Comparison of ENCODE assay signal across 16 cellular contexts in the genomic region with DNA sequence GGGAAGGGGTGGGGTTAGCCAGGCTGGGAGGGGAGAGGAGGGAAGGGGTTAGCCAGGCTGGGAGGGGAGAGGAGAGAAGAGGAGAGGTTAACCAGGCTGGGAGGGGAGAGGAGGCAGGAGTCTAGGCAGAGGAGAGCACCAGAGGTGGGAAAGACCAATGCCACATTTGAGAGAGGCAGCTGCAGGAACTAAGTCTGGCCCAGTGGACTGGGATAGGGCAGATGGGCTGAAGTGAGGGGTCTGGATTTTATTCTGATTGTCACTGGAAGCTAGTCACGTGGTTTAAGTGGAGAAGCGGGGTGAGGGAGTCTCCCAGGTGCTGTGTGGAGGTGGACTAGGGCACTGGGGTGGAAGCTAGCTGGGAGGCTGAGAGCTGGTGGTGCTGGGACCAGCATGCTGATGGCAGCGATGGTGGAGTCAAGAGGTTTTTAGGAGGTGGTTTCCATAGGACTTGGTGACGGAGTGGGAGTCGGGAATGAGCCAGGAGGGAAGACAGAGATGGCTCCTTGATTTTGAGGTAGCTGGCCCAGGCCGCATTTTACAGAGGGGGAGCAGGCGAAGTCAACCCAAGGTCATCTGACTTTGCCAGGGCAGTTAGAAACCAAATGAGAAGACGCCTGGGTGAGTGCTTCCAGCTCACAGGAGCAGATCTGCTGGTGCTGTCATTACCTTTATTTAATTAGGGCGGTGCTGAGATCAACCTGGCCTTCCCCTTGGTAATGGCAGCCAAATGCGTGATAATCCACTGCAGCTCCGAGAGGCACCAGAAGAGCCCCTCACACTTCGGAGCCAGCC. TPM values are rescaled to one million over a fixed set of nuclear protein-coding genes. Genes with fewer than 3 reads are reported as not detected.
DNase-seq lines count a peak whose midpoint lies in the region; ATAC-seq, FAIRE-seq and TF ChIP-seq lines count a peak whose summit lies in the region.
"Had no signal": no experiment of that assay in that cellular context is flagged by ENCODE, and none has a peak within 500 bp of the region (broad histone marks: within the 10 kb centered on the region; RNA-seq: fewer than 3 reads in every experiment).

No MANE protein-coding gene starts in this region.

- FAIRE-seq in H1 (lab: Jason Lieb, UNC), result no peak
- FAIRE-seq: A204.1, GM12878 had no signal

- H3K9me3 Mint-ChIP-seq in activated T-cell treated with anti-CD3 and anti-CD28 coated beads, Interleukin-2, amount 50 U/mL, for 24 hours, result no peaks in the 10 kb centered on the region
- no peaks in the 10 kb centered on the region for H3K9me3 Mint-ChIP-seq in stimulated activated naive B cell treated with anti-CD40 and anti-IgM and Interleukin-4, amounts not matched to agents 10 μg/mL and 1 μg/mL and 100 μg/mL, for 72 hours

- H2BK20ac ChIP-seq in H1 (ENCODE audit: low read length), result no peak overlapping the region

- H2BK15ac ChIP-seq in H1 (ENCODE audit: low read length), result peak overlapping the region; percentile 72; the same call in 1 of the 2 replicates

- no peak for TF ChIP-seq POLR2A in H1 (IDR thresholded peaks at IDR 0.05; ENCODE audit: control extremely low read depth in 1 of 2, low read depth in 2 of 2, low read length in 2 of 2)

- H3K9me3 ChIP-seq in H1 (ENCODE audit: insufficient read depth in 2 of 2, low read depth in 1 of 2, low read length in 1 of 2) (no peaks in the 10 kb centered on the region), osteoblast (ENCODE audit: low read depth, low read length) (no peaks in the 10 kb centered on the region)

- TF ChIP-seq CTCF in H1 (IDR thresholded peaks at IDR 0.05; ENCODE audit: control extremely low read depth in 1 of 3, insufficient read depth in 1 of 3, low read depth in 1 of 3, low read length in 3 of 3), result no peak
- no peak for TF ChIP-seq CTCF in osteoblast (IDR thresholded peaks at IDR 0.05; ENCODE audit: extremely low read depth, low read depth, low read length)

- no peaks in the 10 kb centered on the region for H3K4me1 Mint-ChIP-seq in activated T-cell treated with anti-CD3 and anti-CD28 coated beads, Interleukin-2, amount 50 U/mL, for 24 hours (ENCODE audit: low read depth)
- no peaks in the 10 kb centered on the region for H3K4me1 Mint-ChIP-seq in stimulated activated naive B cell treated with anti-CD40 and anti-IgM and Interleukin-4, amounts not matched to agents 10 μg/mL and 1 μg/mL and 100 μg/mL, for 72 hours

- no peak overlapping the region for H2BK5ac ChIP-seq in H1 (ENCODE audit: low read depth, low read length)

- no peaks in the 10 kb centered on the region for H3K23me2 ChIP-seq in H1 (ENCODE audit: low read depth, low read length)

- H4K5ac ChIP-seq in H1 (ENCODE audit: insufficient read length, low read depth, low read length), result no peak overlapping the region

- no peaks in the 10 kb centered on the region for H3K27me3 ChIP-seq in H7 (ENCODE audit: control insufficient read depth, insufficient read depth, low read length)
- H3K27me3 ChIP-seq in H1 (replicated peaks in 1 of 4; ENCODE audit: control insufficient read depth in 3 of 4, extremely low read depth in 1 of 4, insufficient read depth in 3 of 4, low read length in 3 of 4), result no peaks in the 10 kb centered on the region
- H3K27me3 ChIP-seq in osteoblast (ENCODE audit: insufficient read depth, low read length), result no peaks in the 10 kb centered on the region

- H3K36me3 ChIP-seq in H7 (replicated peaks; ENCODE audit: control insufficient read depth, insufficient read depth, low read length), result no peaks in the 10 kb centered on the region; the same call in none of the 2 replicates
- no peaks in the 10 kb centered on the region; a peak in 1 of 8 replicates for H3K36me3 ChIP-seq in H1 (ENCODE audit: control insufficient read depth in 2 of 4, insufficient read depth in 4 of 4, low read length in 3 of 4)
- no peaks in the 10 kb centered on the region for H3K36me3 ChIP-seq in osteoblast (ENCODE audit: insufficient read depth, low read length)

- peak overlapping the region; percentile 72 for H3K4ac ChIP-seq in H1 (replicated peaks; ENCODE audit: insufficient read length, low read depth, low read length)

- peak overlapping the region in 1 of 4 experiments; percentile 22; a peak in 2 of 7 replicates for H3K9ac ChIP-seq in H1 (replicated peaks in 1 of 4; ENCODE audit: extremely low read depth in 1 of 4, low read depth in 3 of 4, low read length in 3 of 4)
- H3K9ac ChIP-seq: KMS-11 had no signal

- H3K4me1 ChIP-seq in H1 (replicated peaks in 1 of 4; ENCODE audit: control insufficient read depth in 3 of 4, insufficient read depth in 4 of 4, low read length in 3 of 4) (peaks cover 0 to 1% (median 0%) of the 10 kb centered on the region in 4 experiments; a peak in 1 of 7 replicates), osteoblast (ENCODE audit: insufficient read depth, low read length) (no peaks in the 10 kb centered on the region)

- H3K18ac ChIP-seq in H1 (ENCODE audit: extremely low read depth, low read length), result no peak overlapping the region

- H4K91ac ChIP-seq in H1 (replicated peaks; ENCODE audit: insufficient read length, low read length), result no peak overlapping the region

- H3K27me3 Mint-ChIP-seq in activated T-cell treated with anti-CD3 and anti-CD28 coated beads, Interleukin-2, amount 50 U/mL, for 24 hours, result no peaks in the 10 kb centered on the region
- peaks cover 0 to 8% of the 10 kb centered on the region in 2 donors for H3K27me3 Mint-ChIP-seq in stimulated activated naive B cell treated with anti-CD40 and anti-IgM and Interleukin-4, amounts not matched to agents 10 μg/mL and 1 μg/mL and 100 μg/mL, for 72 hours

- CTCF ChIA-PET in H1 (lab: Charles Lee; ENCODE audit: partially characterized antibody), result no interaction called here

- DNase-seq in activated T-cell treated with anti-CD3 and anti-CD28 coated beads, Interleukin-2, amount 50 U/mL, for 24 hours, result peak; percentile 6
- DNase-seq in activated T-cell treated with anti-CD3 and anti-CD28 coated beads for 4 hours (no peak), H7 (peak; percentile 48), H1 (ENCODE audit: low read depth in 1 of 2, low spot score in 2 of 2) (no peak), osteoblast (ENCODE audit: insufficient read length, low spot score, missing footprints) (peak; percentile 78), SW 1271 (lab: John Stamatoyannopoulos, UW) (no peak), dedifferentiated amniotic fluid mesenchymal stem cell (ENCODE audit: extremely low spot score) (no peak)
- no peak for DNase-seq in stimulated activated naive B cell treated with anti-CD40 and anti-IgM and Interleukin-4, amounts not matched to agents 10 μg/mL and 1 μg/mL and 100 μg/mL, for 72 hours
- DNase-seq: DMS53, NCI-H1092 treated with DMSO at 0.1 percent for 48 hours, NCI-H1694 treated with DMSO at 0.1 percent for 48 hours, PC-9 had no signal

- H3K36me3 Mint-ChIP-seq in activated T-cell treated with anti-CD3 and anti-CD28 coated beads, Interleukin-2, amount 50 U/mL, for 24 hours (ENCODE audit: low read depth), result no peaks in the 10 kb centered on the region
- no peaks in the 10 kb centered on the region for H3K36me3 Mint-ChIP-seq in stimulated activated naive B cell treated with anti-CD40 and anti-IgM and Interleukin-4, amounts not matched to agents 10 μg/mL and 1 μg/mL and 100 μg/mL, for 72 hours

- H2BK120ac ChIP-seq in H1 (replicated peaks; ENCODE audit: low read depth, low read length), result no peak overlapping the region

- no peak overlapping the region for H2AFZ ChIP-seq in H1 (ENCODE audit: low read length)
- no peak overlapping the region for H2AFZ ChIP-seq in osteoblast (ENCODE audit: low read length)
- H2AFZ ChIP-seq: PC-9 had no signal

- ATAC-seq in stimulated activated naive B cell treated with anti-CD40 and anti-IgM and Interleukin-4, amounts not matched to agents 10 μg/mL and 1 μg/mL and 100 μg/mL, for 72 hours (replicated peaks), result no peak
- ATAC-seq: GM12878 had no signal

- WGBS in H1 (ENCODE audit: extremely low coverage in 1 of 2, insufficient coverage in 1 of 2, insufficient read length in 1 of 2, insufficient replicate concordance in 2 of 2, low coverage in 1 of 2, low lambda C conversion rate in 2 of 2, missing lambda C conversion rate in 1 of 2), 2 experiments, result 87% methylated on average over 12 of the region's 12 CpGs; no CpG with 5 or more reads in 1 of the 2 experiments

- no peak for TF ChIP-seq EP300 in H1 (IDR thresholded peaks at IDR 0.05; ENCODE audit: borderline replicate concordance in 1 of 2, low read depth in 2 of 2, low read length in 2 of 2)

- no peak overlapping the region for H3K23ac ChIP-seq in H1 (ENCODE audit: insufficient read length)

- no peak overlapping the region for H3K4me3 Mint-ChIP-seq in activated T-cell treated with anti-CD3 and anti-CD28 coated beads, Interleukin-2, amount 50 U/mL, for 24 hours
- H3K4me3 Mint-ChIP-seq in stimulated activated naive B cell treated with anti-CD40 and anti-IgM and Interleukin-4, amounts not matched to agents 10 μg/mL and 1 μg/mL and 100 μg/mL, for 72 hours, result no peak overlapping the region

- TF ChIP-seq RAD21 in H1 (IDR thresholded peaks at IDR 0.05 in 1 of 2, conservative IDR thresholded peaks at IDR 0.05 in 1 of 2; ENCODE audit: low read depth in 2 of 2, low read length in 2 of 2), result no peak

- H3K4me3 ChIP-seq in H7 (ENCODE audit: insufficient read depth, low read depth, low read length), result no peak overlapping the region
- H3K4me3 ChIP-seq in H1 (ENCODE audit: extremely low read depth in 1 of 4, insufficient read depth in 2 of 4, low read depth in 3 of 4, low read length in 4 of 4), result no peak overlapping the region
- H3K4me3 ChIP-seq in osteoblast (ENCODE audit: insufficient read depth, low read length), result no peak overlapping the region
- H3K4me3 ChIP-seq: GM12878, PC-9 had no signal

- H3K27ac ChIP-seq in H1 (ENCODE audit: low read depth, low read length) (no peak overlapping the region), osteoblast (ENCODE audit: low read depth, low read length) (no peak overlapping the region)
- H3K27ac ChIP-seq: KMS-11, PC-9 had no signal

- no peak overlapping the region for H4K8ac ChIP-seq in H1 (ENCODE audit: extremely low read depth, insufficient read depth, low read length)

- H2BK12ac ChIP-seq in H1 (ENCODE audit: low read depth, low read length), result peak overlapping the region; percentile 27; the same call in 1 of the 2 replicates

- no peak overlapping the region for H3K56ac ChIP-seq in H1 (replicated peaks; ENCODE audit: insufficient read length, low read depth, low read length)

- no peak overlapping the region for H3K4me2 ChIP-seq in H1 (ENCODE audit: insufficient read depth in 1 of 2, low read depth in 2 of 2, low read length in 2 of 2)
- H3K4me2 ChIP-seq in osteoblast (ENCODE audit: insufficient read depth, low read length), result no peak overlapping the region
- H3K4me2 ChIP-seq: KMS-11, PC-9 had no signal

- no peaks in the 10 kb centered on the region for H3K79me2 ChIP-seq in H1 (ENCODE audit: control insufficient read depth in 1 of 2, insufficient read depth in 2 of 2, low read length in 2 of 2)
- no peaks in the 10 kb centered on the region for H3K79me2 ChIP-seq in osteoblast (ENCODE audit: insufficient read depth, low read length)

- POLR2A ChIA-PET in H1 (lab: Charles Lee; ENCODE audit: partially characterized antibody), result interaction anchor here (0.7 kb wide), 1 partner anchor 112 kb away, joined by 3 read pairs; no protein-coding TSS in a partner anchor

- H2AK5ac ChIP-seq in H1 (ENCODE audit: low read depth, low read length), result no peak overlapping the region

- H3K14ac ChIP-seq in H1 (ENCODE audit: insufficient read length), result no peak overlapping the region

- no peaks in the 10 kb centered on the region for H4K20me1 ChIP-seq in H1 (replicated peaks in 1 of 2; ENCODE audit: control insufficient read depth in 1 of 2, insufficient read depth in 2 of 2, low read length in 2 of 2)
- H4K20me1 ChIP-seq in osteoblast (ENCODE audit: insufficient read depth, low read length), result no peaks in the 10 kb centered on the region

- H3K27ac Mint-ChIP-seq in activated T-cell treated with anti-CD3 and anti-CD28 coated beads, Interleukin-2, amount 50 U/mL, for 24 hours, result no peak overlapping the region
- no peak overlapping the region for H3K27ac Mint-ChIP-seq in stimulated activated naive B cell treated with anti-CD40 and anti-IgM and Interleukin-4, amounts not matched to agents 10 μg/mL and 1 μg/mL and 100 μg/mL, for 72 hours

- no peaks in the 10 kb centered on the region for H3K79me1 ChIP-seq in H1 (ENCODE audit: low read depth, low read length)

RNA-seq across cellular contexts. Expression of gene DISP3, which starts 42.8 kb away (rescaled TPM):
- 5.8 and 6.1 TPM in 2 replicates for total RNA-seq in H7 (2014; rRNA removed; shearing (Covaris generic))
- total RNA-seq in H1 (2021; fragmentation: NEBNext Ultra II Directional; extraction: Animal tissue kit (Norgen Biotek cat#: 25700)), result 4.6 and 5.3 TPM in 2 replicates
- polyA plus RNA-seq in H1 (2011; rRNA removed), result 3.4 and 4.3 TPM in 2 replicates
- polyA plus RNA-seq in H1 (2011; cell fraction: cytosol; rRNA removed), result 2.5 TPM
- polyA plus RNA-seq in H1 (2011; cell fraction: nucleus; rRNA removed), result 10.2 TPM
- polyA plus RNA-seq in H1 (2012, experiment 1 of 2), result 1.4 to 4.2 TPM (median 3.9 TPM) in 4 replicates
- polyA plus RNA-seq in H1 (2012, experiment 2 of 2), result 2.9 TPM
- 3.8 TPM for polyA plus RNA-seq in H1 (2013, experiment 1 of 2)
- 2.9 TPM for polyA plus RNA-seq in H1 (2013, experiment 2 of 2)
- 3.5 and 4.4 TPM in 2 replicates for polyA minus RNA-seq in H1 (2011; rRNA and poly(A)+ RNA removed)
- polyA minus RNA-seq in H1 (2011; cell fraction: cytosol; rRNA and poly(A)+ RNA removed), result 3.3 TPM
- polyA minus RNA-seq in H1 (2011; cell fraction: nucleus; rRNA and poly(A)+ RNA removed), result 10.2 TPM
- under 0.01 TPM in 2 replicates for total RNA-seq in osteoblast
- total RNA-seq: G401, PC-9 had no signal

Comparison
In these comparisons a context has a peak if more than half of its experiments do, and no peak if none do; other contexts are left out.
1. DNase-seq: peak in activated T-cell treated with anti-CD3 and anti-CD28 coated beads, Interleukin-2, amount 50 U/mL, for 24 hours (single experiment), H7 (single experiment) and osteoblast (single experiment); none in activated T-cell treated with anti-CD3 and anti-CD28 coated beads for 4 hours (single experiment), H1 (0 of 2), stimulated activated naive B cell treated with anti-CD40 and anti-IgM and Interleukin-4, amounts not matched to agents 10 μg/mL and 1 μg/mL and 100 μg/mL, for 72 hours (single experiment), SW 1271 (0 of 2) and dedifferentiated amniotic fluid mesenchymal stem cell (single experiment).